27 cellular contexts compared by ENCODE assay signal in genomic region chr20:792248-792647, GRCh38. TPM values are rescaled to one million over a fixed set of nuclear protein-coding genes. Genes with fewer than 3 reads are reported as not detected.
"Had no signal": no experiment of that assay in that cellular context is flagged by ENCODE, and none has a peak within 500 bp of the region (broad histone marks: within the 10 kb centered on the region; RNA-seq: fewer than 3 reads in every experiment).

No MANE protein-coding gene starts in this region.

- H3K36me3 ChIP-seq: brain microvascular endothelial cell, esophagus muscularis mucosa, gastrocnemius medialis had no signal

- H3K4me3 ChIP-seq: coronary artery, dorsolateral prefrontal cortex, esophagus muscularis mucosa, gastrocnemius medialis had no signal

- H3K27me3 Mint-ChIP-seq: activated naive CD8-positive, alpha-beta T cell treated with anti-CD3 and anti-CD28 coated beads, Interleukin-2, amount 10 ng/mL, durations not matched to agents 7 days and 5 days had no signal

- H3K9me3 ChIP-seq: gastrocnemius medialis had no signal

- H3K36me3 Mint-ChIP-seq: activated naive CD4-positive, alpha-beta T cell treated with anti-CD3 and anti-CD28 coated beads, Interleukin-2, amount 10 ng/mL, durations not matched to agents 7 days and 5 days; activated naive CD8-positive, alpha-beta T cell treated with anti-CD3 and anti-CD28 coated beads, Interleukin-2, amount 10 ng/mL, durations not matched to agents 7 days and 5 days had no signal

- H3K4me3 Mint-ChIP-seq: activated CD4-positive, alpha-beta memory T cell treated with anti-CD3 and anti-CD28 coated beads, Interleukin-2, amount 10 ng/mL, durations not matched to agents 7 days and 5 days; activated CD4-positive, alpha-beta T cell treated with anti-CD3 and anti-CD28 coated beads for 36 hours; activated CD4-positive, alpha-beta T cell treated with anti-CD3 and anti-CD28 coated beads, Interleukin-2, amount 10 ng/mL, durations not matched to agents 7 days and 5 days; activated naive CD4-positive, alpha-beta T cell treated with anti-CD3 and anti-CD28 coated beads, Interleukin-2, amount 10 ng/mL, durations not matched to agents 7 days and 5 days; activated naive CD8-positive, alpha-beta T cell treated with anti-CD3 and anti-CD28 coated beads, Interleukin-2, amount 10 ng/mL, durations not matched to agents 7 days and 5 days; activated T-cell treated with anti-CD3 and anti-CD28 coated beads, Interleukin-2, amount 50 U/mL, for 24 hours; activated T-cell treated with anti-CD3 and anti-CD28 coated beads, Interleukin-2, amount 50 U/mL, for 72 hours; central memory CD8-positive, alpha-beta T cell; dendritic cell treated with granulocyte-macrophage colony-stimulating factor and Interleukin-4, amounts not matched to agents 40 ng/mL and 50 ng/mL, for 4 days had no signal

- H3K27ac ChIP-seq: brain microvascular endothelial cell, coronary artery, dorsolateral prefrontal cortex, esophagus muscularis mucosa, foreskin keratinocyte, gastrocnemius medialis had no signal

- H3K27ac Mint-ChIP-seq: activated CD4-positive, alpha-beta memory T cell treated with anti-CD3 and anti-CD28 coated beads, Interleukin-2, amount 10 ng/mL, durations not matched to agents 7 days and 5 days; activated CD4-positive, alpha-beta T cell treated with anti-CD3 and anti-CD28 coated beads for 36 hours; activated CD4-positive, alpha-beta T cell treated with anti-CD3 and anti-CD28 coated beads, Interleukin-2, amount 10 ng/mL, durations not matched to agents 7 days and 5 days; activated naive CD4-positive, alpha-beta T cell treated with anti-CD3 and anti-CD28 coated beads, Interleukin-2, amount 10 ng/mL, durations not matched to agents 7 days and 5 days; activated naive CD4-positive, alpha-beta T cell treated with anti-CD3 and anti-CD28 coated beads, Interleukin-2, amount 50 U/mL, for 72 hours; activated naive CD8-positive, alpha-beta T cell treated with anti-CD3 and anti-CD28 coated beads, Interleukin-2, amount 10 ng/mL, durations not matched to agents 7 days and 5 days; activated T-cell treated with anti-CD3 and anti-CD28 coated beads, Interleukin-2, amount 50 U/mL, for 24 hours; activated T-cell treated with anti-CD3 and anti-CD28 coated beads, Interleukin-2, amount 50 U/mL, for 72 hours; dendritic cell treated with granulocyte-macrophage colony-stimulating factor and Interleukin-4, amounts not matched to agents 40 ng/mL and 50 ng/mL, for 4 days had no signal

- H3K4me1 Mint-ChIP-seq: activated CD4-positive, alpha-beta memory T cell treated with anti-CD3 and anti-CD28 coated beads, Interleukin-2, amount 10 ng/mL, durations not matched to agents 7 days and 5 days; activated CD4-positive, alpha-beta T cell treated with anti-CD3 and anti-CD28 coated beads for 36 hours; activated CD4-positive, alpha-beta T cell treated with anti-CD3 and anti-CD28 coated beads, Interleukin-2, amount 10 ng/mL, durations not matched to agents 7 days and 5 days; activated naive CD4-positive, alpha-beta T cell treated with anti-CD3 and anti-CD28 coated beads, Interleukin-2, amount 10 ng/mL, durations not matched to agents 7 days and 5 days; activated naive CD8-positive, alpha-beta T cell treated with anti-CD3 and anti-CD28 coated beads, Interleukin-2, amount 10 ng/mL, durations not matched to agents 7 days and 5 days; central memory CD8-positive, alpha-beta T cell had no signal

- ATAC-seq: activated CD4-positive, alpha-beta T cell treated with anti-CD3 and anti-CD28 coated beads for 36 hours; activated naive CD4-positive, alpha-beta T cell treated with anti-CD3 and anti-CD28 coated beads, Interleukin-2, amount 50 U/mL, for 72 hours; activated T-cell treated with anti-CD3 and anti-CD28 coated beads, Interleukin-2, amount 50 U/mL, for 72 hours; foreskin keratinocyte; gastrocnemius medialis had no signal

- DNase-seq: activated CD4-positive, alpha-beta memory T cell treated with anti-CD3 and anti-CD28 coated beads, Interleukin-2, amount 10 ng/mL, durations not matched to agents 7 days and 5 days; activated CD4-positive, alpha-beta T cell treated with anti-CD3 and anti-CD28 coated beads for 36 hours; activated CD4-positive, alpha-beta T cell treated with anti-CD3 and anti-CD28 coated beads, Interleukin-2, amount 10 ng/mL, durations not matched to agents 7 days and 5 days; activated CD4-positive, alpha-beta T cell treated with anti-CD3 and anti-CD28 coated beads, Interleukin-2, amount 50 U/mL, for 4 hours; activated CD4-positive, CD25-positive, alpha-beta regulatory T cell; activated CD4-positive, CD25-positive, alpha-beta regulatory T cell treated with anti-CD3 and anti-CD28 coated beads, Interleukin-2, amount 50 U/mL, for 72 hours; activated CD8-positive, alpha-beta memory T cell treated with anti-CD3 and anti-CD28 coated beads, Interleukin-2, amount 50 U/mL, for 48 hours; activated gamma-delta T cell; activated naive CD4-positive, alpha-beta T cell; activated naive CD4-positive, alpha-beta T cell treated with anti-CD3 and anti-CD28 coated beads, Interleukin-2, amount 10 ng/mL, durations not matched to agents 7 days and 5 days; activated naive CD8-positive, alpha-beta T cell treated with anti-CD3 and anti-CD28 coated beads, Interleukin-2, amount 10 ng/mL, durations not matched to agents 7 days and 5 days; activated T-cell treated with anti-CD3 and anti-CD28 coated beads for 4 hours; activated T-cell treated with anti-CD3 and anti-CD28 coated beads, Interleukin-2, amount 50 U/mL, for 24 hours; activated T-cell treated with anti-CD3 and anti-CD28 coated beads, Interleukin-2, amount 50 U/mL, for 72 hours; brain microvascular endothelial cell; dorsolateral prefrontal cortex; effector memory CD4-positive, alpha-beta T cell; erythroblast; foreskin keratinocyte; gastrocnemius medialis; T-helper 2 cell had no signal

- H3K4me1 ChIP-seq: esophagus muscularis mucosa, foreskin keratinocyte, gastrocnemius medialis had no signal

- H3K27me3 ChIP-seq: brain microvascular endothelial cell, gastrocnemius medialis had no signal

RNA-seq across cellular contexts. Expression of gene SLC52A3, which starts 23.9 kb away (rescaled TPM):
- total RNA-seq: activated CD4-positive, alpha-beta memory T cell treated with anti-CD3 and anti-CD28 coated beads, Interleukin-2, amount 10 ng/mL, durations not matched to agents 7 days and 5 days; activated CD4-positive, alpha-beta T cell treated with anti-CD3 and anti-CD28 coated beads for 36 hours; activated CD4-positive, alpha-beta T cell treated with anti-CD3 and anti-CD28 coated beads, Interleukin-2, amount 10 ng/mL, durations not matched to agents 7 days and 5 days; activated naive CD4-positive, alpha-beta T cell treated with anti-CD3 and anti-CD28 coated beads, Interleukin-2, amount 50 U/mL, for 72 hours; activated naive CD8-positive, alpha-beta T cell treated with anti-CD3 and anti-CD28 coated beads, Interleukin-2, amount 10 ng/mL, durations not matched to agents 7 days and 5 days; activated T-cell treated with anti-CD3 and anti-CD28 coated beads, Interleukin-2, amount 50 U/mL, for 72 hours; T-helper 1 cell treated with Interleukin-12 subunit alpha and Interleukin-12 subunit beta and Interleukin-4 antibody, amounts not matched to agents 30 ng/mL and 1 ng/mL, for 36 hours had no signal
